9 cellular contexts compared by ENCODE assay signal in the genomic region with DNA sequence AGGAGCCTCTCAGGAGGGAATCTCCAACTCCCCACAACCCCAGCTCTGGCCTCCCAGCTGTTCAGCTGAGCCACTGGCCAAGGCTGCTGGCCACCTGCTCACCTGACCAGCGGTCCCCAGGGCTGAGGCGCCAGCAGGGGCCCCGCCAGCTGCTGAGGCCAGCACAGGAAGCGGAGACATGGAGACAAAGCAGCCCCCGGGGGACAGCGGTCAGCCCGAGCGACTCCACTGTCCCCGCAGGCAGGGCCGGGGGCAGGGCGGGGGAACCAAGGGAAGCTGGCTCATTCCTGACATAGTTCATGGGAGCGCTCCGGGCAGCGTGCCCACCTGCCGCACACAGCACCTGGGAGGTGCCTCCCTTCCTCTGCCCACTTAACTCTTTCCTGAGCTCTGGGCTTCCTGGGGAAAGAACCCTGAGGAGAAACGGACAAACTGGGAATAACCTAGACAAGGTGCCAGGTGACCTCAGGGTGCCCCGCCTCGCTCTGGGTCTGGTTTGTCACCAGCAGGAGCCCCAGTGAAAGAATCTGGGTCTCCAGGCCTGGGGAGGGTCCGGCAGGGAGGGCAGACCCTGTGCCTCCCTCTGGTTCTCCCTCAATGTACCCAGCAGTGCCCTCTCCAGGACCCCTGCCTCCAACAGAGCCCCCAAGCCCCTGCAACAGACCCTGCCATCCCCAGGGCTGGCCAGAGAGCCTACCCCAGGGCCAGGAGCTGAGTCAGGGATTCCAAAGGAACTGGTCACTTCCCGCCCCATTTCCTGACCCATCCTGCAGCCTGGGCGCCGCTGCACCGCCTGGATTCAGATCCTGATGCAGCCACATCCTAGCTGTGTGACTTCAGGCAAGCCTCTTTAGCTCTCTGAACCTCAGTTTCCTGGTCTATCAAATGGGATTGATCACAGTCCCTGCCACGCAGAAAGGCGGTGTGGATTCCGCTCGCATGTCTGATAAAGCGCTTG. TPM values are rescaled to one million over a fixed set of nuclear protein-coding genes. Genes with fewer than 3 reads are reported as not detected.
A peak's percentile ranks its signal among the peaks of the same experiment; 100 is the strongest.
DNase-seq lines count a peak whose midpoint lies in the region; ATAC-seq, FAIRE-seq and TF ChIP-seq lines count a peak whose summit lies in the region.
"Had no signal": no experiment of that assay in that cellular context is flagged by ENCODE, and none has a peak within 500 bp of the region (broad histone marks: within the 10 kb centered on the region; RNA-seq: fewer than 3 reads in every experiment).

No MANE protein-coding gene starts in this region.

- H3K4me3 ChIP-seq in A549 = peak overlapping the region; percentile 36
- no peak overlapping the region; the same call in 1 of the 2 replicates for H3K4me3 ChIP-seq in MG63
- no peak overlapping the region for H3K4me3 ChIP-seq in lower leg skin (ENCODE audit: low read depth, poor library complexity, severe bottlenecking)
- H3K4me3 ChIP-seq in uterus = peak overlapping the region; percentile 19 to 31

- H3K27ac ChIP-seq in A549 = peak overlapping the region; percentile 95 to 100
- peak overlapping the region; percentile 94 to 98 for H3K27ac ChIP-seq in uterus

- no peak for TF ChIP-seq CTCF in A549 (IDR thresholded peaks at IDR 0.05)
- TF ChIP-seq CTCF in lower leg skin (IDR thresholded peaks at IDR 0.05) = no peak
- TF ChIP-seq CTCF in uterus (IDR thresholded peaks at IDR 0.05) = no peak

- H3K4me1 Mint-ChIP-seq in activated T-cell treated with anti-CD3 and anti-CD28 coated beads, Interleukin-2, amount 50 U/mL, for 24 hours (ENCODE audit: low read depth) = peaks cover 15% of the 10 kb centered on the region

- ATAC-seq in A549 = peak; percentile 45 to 70

- no peak; a peak in 1 of 5 replicates for TF ChIP-seq EP300 in A549 (IDR thresholded peaks at IDR 0.05)

- POLR2A ChIA-PET in A549 (lab: Yijun Ruan, JAX) = interaction anchor here (0.6 to 2.9 kb wide), 5 partner anchors 10 to 66 kb away, joined by 3 to 24 read pairs (median 4); a partner anchor contains a TSS

- CTCF ChIA-PET in A549 (lab: Yijun Ruan, JAX) = interaction anchor here (0.6 to 16.2 kb wide), 7 partner anchors 10 to 67 kb away, joined by 3 to 222 read pairs (median 6); a partner anchor contains a TSS

- intact Hi-C loops in lower leg skin (cut with DNase I; ENCODE audit: low total_unique reads) (no loop called here), uterus (cut with DNase I; ENCODE audit: low total_unique reads) (no loop called here)

- no peak for TF ChIP-seq RAD21 in A549 (conservative IDR thresholded peaks at IDR 0.05 in 1 of 2, IDR thresholded peaks at IDR 0.05 in 1 of 2)

- H3K36me3 Mint-ChIP-seq in activated T-cell treated with anti-CD3 and anti-CD28 coated beads, Interleukin-2, amount 50 U/mL, for 24 hours (ENCODE audit: low read depth) = no peaks in the 10 kb centered on the region

- peaks cover 3% of the 10 kb centered on the region for H3K27me3 Mint-ChIP-seq in activated T-cell treated with anti-CD3 and anti-CD28 coated beads, Interleukin-2, amount 50 U/mL, for 24 hours

- H3K9me3 ChIP-seq in A549 = no peaks in the 10 kb centered on the region
- no peaks in the 10 kb centered on the region for H3K9me3 ChIP-seq in MG63
- H3K9me3 ChIP-seq in uterus = no peaks in the 10 kb centered on the region

- FAIRE-seq in A549 (lab: Jason Lieb, UNC) = no peak
- FAIRE-seq: G401.6 had no signal

- H3K4me3 Mint-ChIP-seq in activated T-cell treated with anti-CD3 and anti-CD28 coated beads, Interleukin-2, amount 50 U/mL, for 24 hours = no peak overlapping the region

- peak overlapping the region; percentile 81 for H3K4me2 ChIP-seq in A549

- no peak overlapping the region for H3K27ac Mint-ChIP-seq in activated T-cell treated with anti-CD3 and anti-CD28 coated beads, Interleukin-2, amount 50 U/mL, for 24 hours

- peak; percentile 83 to 85 for DNase-seq in A549 (ENCODE audit: low read depth in 1 of 2, low spot score in 1 of 2)
- peak; percentile 96 for DNase-seq in MG63
- peak; percentile 43 for DNase-seq in cortex of kidney (lab: John Stamatoyannopoulos, UW)
- peak; percentile 63 to 95 for DNase-seq in lower leg skin (ENCODE audit: low spot score in 2 of 2)
- peak; percentile 79 to 88 for DNase-seq in uterus
- DNase-seq in activated T-cell treated with anti-CD3 and anti-CD28 coated beads, Interleukin-2, amount 50 U/mL, for 24 hours = no peak
- no peak for DNase-seq in activated gamma-delta T cell (lab: John Stamatoyannopoulos, UW)
- no peak for DNase-seq in activated CD4-positive, alpha-beta T cell treated with anti-CD3 and anti-CD28 coated beads for 48 hours

- H3K9me3 Mint-ChIP-seq in activated T-cell treated with anti-CD3 and anti-CD28 coated beads, Interleukin-2, amount 50 U/mL, for 24 hours = no peaks in the 10 kb centered on the region

- no peaks in the 10 kb centered on the region for H3K27me3 ChIP-seq in MG63
- no peaks in the 10 kb centered on the region for H3K27me3 ChIP-seq in uterus

- H3K36me3 ChIP-seq in MG63 = peaks cover 96% of the 10 kb centered on the region
- H3K36me3 ChIP-seq in uterus = no peaks in the 10 kb centered on the region

- WGBS in A549 (ENCODE audit: missing lambda C conversion rate) = 0% methylated on average over 4 of the region's 28 CpGs
- 21 to 41% methylated on average over 23 to 26 of the region's 28 CpGs for whole genome bisulfite sequencing in lower leg skin, 2 donors

- H3K4me1 ChIP-seq in A549 = peaks cover 96% of the 10 kb centered on the region
- peaks cover 17 to 37% of the 10 kb centered on the region in 2 donors for H3K4me1 ChIP-seq in uterus

- TF ChIP-seq POLR2A in A549 (IDR thresholded peaks at IDR 0.05; ENCODE audit: low read length) = no peak
- no peak for TF ChIP-seq POLR2A in lower leg skin (IDR thresholded peaks at IDR 0.05)
- TF ChIP-seq POLR2A in uterus (IDR thresholded peaks at IDR 0.05) = no peak

TF ChIP-seq in A549, 52 proteins besides CTCF, POLR2A, EP300 and RAD21 (continues in another document):
- TF ChIP-seq, protein P1, sequence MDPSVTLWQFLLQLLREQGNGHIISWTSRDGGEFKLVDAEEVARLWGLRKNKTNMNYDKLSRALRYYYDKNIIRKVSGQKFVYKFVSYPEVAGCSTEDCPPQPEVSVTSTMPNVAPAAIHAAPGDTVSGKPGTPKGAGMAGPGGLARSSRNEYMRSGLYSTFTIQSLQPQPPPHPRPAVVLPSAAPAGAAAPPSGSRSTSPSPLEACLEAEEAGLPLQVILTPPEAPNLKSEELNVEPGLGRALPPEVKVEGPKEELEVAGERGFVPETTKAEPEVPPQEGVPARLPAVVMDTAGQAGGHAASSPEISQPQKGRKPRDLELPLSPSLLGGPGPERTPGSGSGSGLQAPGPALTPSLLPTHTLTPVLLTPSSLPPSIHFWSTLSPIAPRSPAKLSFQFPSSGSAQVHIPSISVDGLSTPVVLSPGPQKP (IDR thresholded peaks at IDR 0.05; ENCODE audit: low read depth, low read length) = no peak
- 0 out of 2 replicates have a peak, but pooled peaks have one; percentile 2 for TF ChIP-seq HDAC2 (IDR thresholded peaks at IDR 0.05)
- no peak for TF ChIP-seq FOSB (CRISPR knock-in tag; IDR thresholded peaks at IDR 0.05)
- peak; percentile 23; the same call in 1 of the 2 replicates for TF ChIP-seq RARB (CRISPR knock-in tag; IDR thresholded peaks at IDR 0.05)
- TF ChIP-seq ZNF302 (CRISPR knock-in tag; IDR thresholded peaks at IDR 0.05) = no peak
- TF ChIP-seq KDM1A (IDR thresholded peaks at IDR 0.05; ENCODE audit: low read depth) = no peak; the same call in 1 of the 2 replicates
- TF ChIP-seq RNF2 (IDR thresholded peaks at IDR 0.05; ENCODE audit: borderline replicate concordance, low read depth) = no peak
- peak; percentile 89 for TF ChIP-seq MAFK (IDR thresholded peaks at IDR 0.05; ENCODE audit: partially characterized antibody)
- no peak for TF ChIP-seq HEYL (CRISPR knock-in tag; IDR thresholded peaks at IDR 0.05)
- TF ChIP-seq, protein P2, sequence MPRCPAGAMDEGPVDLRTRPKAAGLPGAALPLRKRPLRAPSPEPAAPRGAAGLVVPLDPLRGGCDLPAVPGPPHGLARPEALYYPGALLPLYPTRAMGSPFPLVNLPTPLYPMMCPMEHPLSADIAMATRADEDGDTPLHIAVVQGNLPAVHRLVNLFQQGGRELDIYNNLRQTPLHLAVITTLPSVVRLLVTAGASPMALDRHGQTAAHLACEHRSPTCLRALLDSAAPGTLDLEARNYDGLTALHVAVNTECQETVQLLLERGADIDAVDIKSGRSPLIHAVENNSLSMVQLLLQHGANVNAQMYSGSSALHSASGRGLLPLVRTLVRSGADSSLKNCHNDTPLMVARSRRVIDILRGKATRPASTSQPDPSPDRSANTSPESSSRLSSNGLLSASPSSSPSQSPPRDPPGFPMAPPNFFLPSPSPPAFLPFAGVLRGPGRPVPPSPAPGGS (IDR thresholded peaks at IDR 0.05) = 0 out of 3 replicates have a peak, but pooled peaks have one; percentile 30
- no peak for TF ChIP-seq TFCP2L1 (CRISPR knock-in tag; IDR thresholded peaks at IDR 0.05)
- TF ChIP-seq ZC3H11A (IDR thresholded peaks at IDR 0.05) = no peak
- TF ChIP-seq NPAS2 (CRISPR knock-in tag; IDR thresholded peaks at IDR 0.05; ENCODE audit: borderline replicate concordance) = no peak
- no peak for TF ChIP-seq RCOR1 (IDR thresholded peaks at IDR 0.05; ENCODE audit: low read depth, low read length)
- TF ChIP-seq SMC3 (IDR thresholded peaks at IDR 0.05) = no peak; the same call in 2 of the 3 replicates
- TF ChIP-seq BHLHE40 (IDR thresholded peaks at IDR 0.05; ENCODE audit: low read depth, low read length) = no peak
- TF ChIP-seq EHMT2 (IDR thresholded peaks at IDR 0.05; ENCODE audit: low read depth) = no peak
- no peak for TF ChIP-seq ESRRA (IDR thresholded peaks at IDR 0.05; ENCODE audit: borderline replicate concordance, low read length)
- TF ChIP-seq, protein P3, sequence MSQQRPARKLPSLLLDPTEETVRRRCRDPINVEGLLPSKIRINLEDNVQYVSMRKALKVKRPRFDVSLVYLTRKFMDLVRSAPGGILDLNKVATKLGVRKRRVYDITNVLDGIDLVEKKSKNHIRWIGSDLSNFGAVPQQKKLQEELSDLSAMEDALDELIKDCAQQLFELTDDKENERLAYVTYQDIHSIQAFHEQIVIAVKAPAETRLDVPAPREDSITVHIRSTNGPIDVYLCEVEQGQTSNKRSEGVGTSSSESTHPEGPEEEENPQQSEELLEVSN (IDR thresholded peaks at IDR 0.05; ENCODE audit: borderline replicate concordance, low read depth) = no peak
- TF ChIP-seq ZFP36 (IDR thresholded peaks at IDR 0.05; ENCODE audit: borderline replicate concordance, partially characterized antibody) = peak; percentile 78

RNA-seq across cellular contexts. Expression of a gene that starts 10.6 kb away (rescaled TPM):
- 55.0 and 59.3 TPM in 2 replicates for polyA plus RNA-seq in A549 (2011; rRNA removed)
- 112 and 122 TPM in 2 replicates for polyA plus RNA-seq in A549 (2012; cell fraction: cytosol; rRNA removed)
- polyA plus RNA-seq in A549 (2012; cell fraction: nucleus; rRNA removed) = 317 and 462 TPM in 2 replicates
- polyA plus RNA-seq in A549 (2017; fragmentation: RNase III; extraction: RNeasy Plus Mini Kit Qiagen cat#74134 plus additional on column Dnase treatment) = 87.1 to 93.8 TPM (median 93.2 TPM) in 3 replicates
- polyA minus RNA-seq in A549 (2011; rRNA and poly(A)+ RNA removed) = 99.4 and 100.0 TPM in 2 replicates
- total RNA-seq in MG63 (2014; rRNA removed; shearing (Covaris generic); ENCODE audit: low replicate concordance) = 68.4 and 80.5 TPM in 2 replicates
- 10 to 100 TPM; 63.6 to 83.8 (median 68.8) TPM for total RNA-seq in lower leg skin
- 10 to 100 TPM in 2 of 4 donors, 1 to 10 TPM in 2; 2.4 to 32.9 (median 16.3) TPM for total RNA-seq in uterus

Comparison
In these comparisons a context has a peak if more than half of its experiments do, and no peak if none do; other contexts are left out.
1. DNase-seq: peak in A549 (2 of 2), MG63 (single experiment), cortex of kidney (single experiment), lower leg skin (2 of 2) and uterus (2 of 2); none in activated T-cell treated with anti-CD3 and anti-CD28 coated beads, Interleukin-2, amount 50 U/mL, for 24 hours (single experiment), activated gamma-delta T cell (single experiment) and activated CD4-positive, alpha-beta T cell treated with anti-CD3 and anti-CD28 coated beads for 48 hours (single experiment).
2. H3K4me3 ChIP-seq: peak in A549 (single experiment) and uterus (2 of 2); none in MG63 (single experiment) and lower leg skin (single experiment).